18 cellular contexts compared by ENCODE assay signal in genomic region chr10:27685686-27686085, GRCh38. TPM values are rescaled to one million over a fixed set of nuclear protein-coding genes. Genes with fewer than 3 reads are reported as not detected.
A peak's percentile ranks its signal among the peaks of the same experiment; 100 is the strongest.
DNase-seq lines count a peak whose midpoint lies in the region; ATAC-seq and TF ChIP-seq lines count a peak whose summit lies in the region.
"Had no signal": no experiment of that assay in that cellular context is flagged by ENCODE, and none has a peak within 500 bp of the region (broad histone marks: within the 10 kb centered on the region; RNA-seq: fewer than 3 reads in every experiment).

No MANE protein-coding gene starts in this region.

- ATAC-seq in Right ventricle myocardium superior (ENCODE audit: poor library complexity): no peak

- CTCF ChIA-PET in RWPE1 (lab: Yijun Ruan, JAX): interaction anchor here (0.6 to 0.7 kb wide), 2 partner anchors 593 to 1415 kb away, joined by 3 read pairs; no protein-coding TSS in a partner anchor

- intact Hi-C loops in Right ventricle myocardium superior (cut with DNase I): no loop called here

- DNase-seq in EH (ENCODE audit: low read depth) (peak; percentile 57), MV-4-11 (lab: John Stamatoyannopoulos, UW) (peak; percentile 2), myocyte (ENCODE audit: low read depth) (peak; percentile 8), NCI-H69 (lab: John Stamatoyannopoulos, UW) (no peak), RWPE1 (ENCODE audit: low spot score) (no peak), Right ventricle myocardium superior (no peak)
- DNase-seq: AML-193; BE2C; Calu3; CD4-positive, alpha-beta T cell; CD8-positive, alpha-beta memory T cell; DND-41; GF-D8; GOT3; HFFc6 had no signal

- TF ChIP-seq CTCF in RWPE1 (conservative IDR thresholded peaks at IDR 0.05; ENCODE audit: low read depth): no peak

- no peak overlapping the region for H3K27ac ChIP-seq in RWPE1
- H3K27ac ChIP-seq: BLaER1 treated with 17β-estradiol and CSF1 and Interleukin-3, amounts not matched to agents 10 nM and 100 nM had no signal

- POLR2A ChIA-PET in RWPE1 (lab: Yijun Ruan, JAX; ENCODE audit: low non-redundant PET): no interaction called here

RNA-seq across cellular contexts. Expression of gene MKX, which starts 59.9 kb away (rescaled TPM):
- total RNA-seq in myocyte: 0.35 and 0.83 TPM in 2 replicates
- polyA plus RNA-seq in myocyte (2012): 6.4 TPM
- not detected for total RNA-seq in Right ventricle myocardium superior
- total RNA-seq: CD4-positive, alpha-beta T cell; G401 had no signal
- polyA plus RNA-seq: CD14-positive monocyte; CD8-positive, alpha-beta memory T cell had no signal

Comparison
In these comparisons a context has a peak if more than half of its experiments do, and no peak if none do; other contexts are left out.
1. DNase-seq: peak in EH (single experiment), MV-4-11 (single experiment) and myocyte (single experiment); none in NCI-H69 (single experiment), RWPE1 (single experiment) and Right ventricle myocardium superior (single experiment).